Comparison of ENCODE assay signal across 7 cellular contexts in the genomic region with DNA sequence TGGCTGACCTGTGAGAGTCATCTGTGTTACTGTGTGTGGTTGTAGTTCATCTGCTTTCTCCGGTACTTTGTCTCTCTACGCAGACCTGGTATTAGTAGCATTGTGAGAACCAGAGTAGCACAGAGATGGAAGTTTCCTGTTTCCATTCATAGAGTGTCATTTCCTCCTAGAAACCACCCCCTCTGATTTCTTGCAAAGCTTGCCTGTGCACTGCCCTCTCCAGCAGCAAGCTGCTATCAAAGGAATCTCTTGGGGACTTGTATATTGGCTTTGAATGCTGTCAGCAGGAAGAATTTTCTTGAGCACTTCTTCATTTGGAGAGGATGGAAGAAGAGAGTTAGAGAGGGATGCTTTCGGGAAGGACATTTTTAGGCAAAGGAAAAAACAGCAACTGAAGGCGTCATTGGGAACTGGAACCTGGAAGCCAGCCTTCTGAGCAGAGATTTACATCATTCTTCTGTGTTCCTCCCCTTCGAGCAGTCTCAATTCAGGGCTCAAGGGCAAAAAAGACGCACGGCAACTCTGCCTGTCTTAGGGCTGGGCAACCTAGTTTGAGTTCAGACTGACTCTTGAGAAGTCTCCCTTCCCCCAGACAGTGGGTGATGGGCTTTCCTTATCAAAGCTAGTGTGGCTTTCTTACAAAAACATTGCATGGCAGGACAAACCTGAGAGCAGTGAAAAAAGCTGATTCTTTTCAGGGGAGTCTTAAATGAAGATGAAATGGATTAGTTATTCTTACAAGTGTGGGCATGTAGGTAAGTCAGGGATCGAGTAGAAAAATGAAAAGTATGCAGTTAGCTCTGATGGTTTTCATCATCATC.
A peak's percentile ranks its signal among the peaks of the same experiment; 100 is the strongest.
DNase-seq lines count a peak whose midpoint lies in the region; ATAC-seq and TF ChIP-seq lines count a peak whose summit lies in the region.

No MANE protein-coding gene starts in this region.

- in situ Hi-C loops in mammary epithelial cell (cut with MboI; ENCODE audit: low sequenced_read_pairs in 2 of 2): no loop called here

- peak overlapping the region; percentile 71 for H2AFZ ChIP-seq in mammary epithelial cell (ENCODE audit: low read depth, low read length)

- H3K27me3 Mint-ChIP-seq in naive thymus-derived CD8-positive, alpha-beta T cell: no peaks in the 10 kb centered on the region

- H4K20me1 ChIP-seq in mammary epithelial cell (ENCODE audit: insufficient read depth, low read length): no peaks in the 10 kb centered on the region

- no peaks in the 10 kb centered on the region for H3K27me3 ChIP-seq in mammary epithelial cell (ENCODE audit: insufficient read depth, low read length)

- peak overlapping the region; percentile 80 for H3K4me2 ChIP-seq in mammary epithelial cell (ENCODE audit: insufficient read depth, low read depth, low read length)

- H3K9ac ChIP-seq in mammary epithelial cell (ENCODE audit: insufficient read depth, low read length): peak overlapping the region; percentile 51

- BruUV-seq in mammary epithelial cell (replicated peaks; lab: Mats Ljungman, UMichigan): no TSS peak

- peaks cover 13 to 25% (median 13%) of the 10 kb centered on the region in 3 donors for H3K36me3 Mint-ChIP-seq in naive thymus-derived CD8-positive, alpha-beta T cell

- no peaks in the 10 kb centered on the region for H3K9me3 ChIP-seq in mammary epithelial cell (replicated peaks; ENCODE audit: insufficient read depth, low read length)

- CTCF ChIA-PET in mammary epithelial cell (lab: Charles Lee; ENCODE audit: low non-redundant PET): interaction anchor here (0.5 to 0.7 kb wide), 2 partner anchors 175 to 228 kb away, joined by 4 read pairs; no protein-coding TSS in a partner anchor

- 20% methylated on average over 8 of the region's 8 CpGs for WGBS in mammary epithelial cell (ENCODE audit: low coverage, missing lambda C conversion rate)

- dilution Hi-C loops in mammary epithelial cell (cut with HindIII; ENCODE audit: low sequenced_read_pairs): loop anchor here (5.0 kb wide), 1 partner anchor 85 kb away; no protein-coding TSS in a partner anchor

- peak overlapping the region; percentile 9 to 84 (median 65) for H3K27ac Mint-ChIP-seq in naive thymus-derived CD8-positive, alpha-beta T cell

- intact Hi-C loops in mammary epithelial cell (cut with micrococcal nuclease): no loop called here

- H3K4me1 Mint-ChIP-seq in naive thymus-derived CD8-positive, alpha-beta T cell: peaks cover 21 to 38% (median 37%) of the 10 kb centered on the region in 4 donors

- peak overlapping the region; percentile 59 for H3K27ac ChIP-seq in mammary epithelial cell (ENCODE audit: insufficient read depth, low read depth, low read length)

- H3K4me3 Mint-ChIP-seq in naive thymus-derived CD8-positive, alpha-beta T cell: peak overlapping the region; percentile 42 to 81 (median 71)

- POLR2A ChIA-PET in naive thymus-derived CD8-positive, alpha-beta T cell (lab: Charles Lee): no interaction called here

- no peaks in the 10 kb centered on the region for H3K79me2 ChIP-seq in mammary epithelial cell (ENCODE audit: insufficient read depth, low read length)

- H3K4me1 ChIP-seq in mammary epithelial cell (ENCODE audit: insufficient read depth, low read length): peaks cover 39% of the 10 kb centered on the region

- DNase-seq in mammary epithelial cell (peak; percentile 61), activated gamma-delta T cell (lab: John Stamatoyannopoulos, UW) (no peak), NCI-H748 (lab: John Stamatoyannopoulos, UW; ENCODE audit: unreplicated experiment) (no peak), NCI-H226 (no peak)
- peak in 5 of 10 donors; percentile 4 to 52 (median 24) for DNase-seq in naive thymus-derived CD8-positive, alpha-beta T cell

- H3K9me3 Mint-ChIP-seq in naive thymus-derived CD8-positive, alpha-beta T cell: no peaks in the 10 kb centered on the region

- peak; percentile 84 for ATAC-seq in GM19043 (IDR thresholded peaks at IDR 0.05; ENCODE audit: low read depth, unreplicated experiment)
- ATAC-seq in HG03097 (IDR thresholded peaks at IDR 0.05; ENCODE audit: low FRiP score, unreplicated experiment): peak; percentile 88
- ATAC-seq in naive thymus-derived CD8-positive, alpha-beta T cell: peak; percentile 94 to 96

- H3K4me3 ChIP-seq in mammary epithelial cell (replicated peaks in 1 of 3; ENCODE audit: insufficient read depth in 1 of 3, low read depth in 2 of 3, low read length in 3 of 3): peak overlapping the region in 1 of 3 experiments; percentile 19

- H3K36me3 ChIP-seq in mammary epithelial cell (ENCODE audit: insufficient read depth, low read length): no peaks in the 10 kb centered on the region

- TF ChIP-seq CTCF in mammary epithelial cell (conservative IDR thresholded peaks at IDR 0.05 in 1 of 2, IDR thresholded peaks at IDR 0.05 in 1 of 2; ENCODE audit: extremely low read depth in 1 of 2, insufficient read depth in 1 of 2, low read depth in 1 of 2, low read length in 2 of 2): no peak
